ENCODE assay signal across 34 cellular contexts in the genomic region with DNA sequence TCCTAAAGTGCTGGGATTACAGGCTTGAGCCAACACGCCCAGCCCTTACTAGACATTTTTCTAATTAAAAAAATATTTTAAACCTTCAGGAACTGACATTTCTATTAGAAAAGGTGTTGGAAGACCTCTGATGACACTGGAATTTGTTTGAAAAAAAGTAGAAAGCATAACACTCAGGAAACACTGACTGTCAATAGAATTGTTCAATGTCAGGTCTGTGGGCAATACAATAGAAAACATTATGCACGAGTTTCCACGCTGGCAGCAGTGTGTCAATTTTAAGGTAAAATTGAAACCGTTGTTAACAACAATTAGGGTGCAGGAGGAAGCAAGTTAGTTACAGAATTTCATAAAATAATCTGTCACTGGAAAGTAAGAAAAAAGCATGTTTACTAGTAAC.
"Had no signal": no experiment of that assay in that cellular context is flagged by ENCODE, and none has a peak within 500 bp of the region (broad histone marks: within the 10 kb centered on the region; RNA-seq: fewer than 3 reads in every experiment).

No MANE protein-coding gene starts in this region.

- DNase-seq: Karpas-422, Kasumi-1, MG63, MM.1S, MV-4-11, NCI-H1048, NCI-H1092, NCI-H1092 treated with DMSO at 0.1 percent for 48 hours, NCI-H1105, NCI-H1105 treated with DMSO at 0.1 percent for 48 hours, NCI-H1417, NCI-H1417 treated with DMSO at 0.1 percent for 48 hours, NCI-H1436, NCI-H1436 treated with DMSO at 0.1 percent for 48 hours, NCI-H146, NCI-H1694, NCI-H1694 treated with DMSO at 0.1 percent for 48 hours, NCI-H187, NCI-H187 treated with DMSO at 0.1 percent for 48 hours, NCI-H1930, NCI-H2029, NCI-H2029 treated with DMSO at 0.1 percent for 48 hours, NCI-H2081, NCI-H2081 treated with DMSO at 0.1 percent for 48 hours, NCI-H2107, NCI-H2171, NCI-H2171 treated with DMSO at 0.1 percent for 48 hours, NCI-H2227 treated with DMSO at 0.1 percent for 48 hours, NCI-H226, NCI-H345, NCI-H446, NCI-H446 treated with DMSO at 0.1 percent for 48 hours, NCI-H510A, NCI-H510A treated with DMSO at 0.1 percent for 48 hours had no signal
